In the genomic region with DNA sequence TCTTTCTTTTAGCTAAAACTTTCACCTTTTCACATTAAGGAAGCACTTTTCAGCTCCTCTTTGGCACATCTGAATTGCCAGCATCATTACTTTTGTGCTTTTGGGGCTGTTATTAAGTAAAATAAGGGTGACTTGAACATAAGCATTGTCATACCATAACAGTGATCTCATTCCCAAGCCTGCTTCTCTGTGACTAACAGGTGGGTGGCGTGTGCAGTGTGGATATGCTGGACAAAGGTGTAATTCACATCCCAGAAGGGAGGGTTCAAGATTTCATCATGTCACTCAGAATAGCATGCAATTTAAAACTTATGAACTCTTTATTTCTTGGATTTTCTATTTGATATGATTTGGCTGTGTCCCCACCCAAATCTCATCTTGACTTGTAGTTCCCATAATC, we compare ENCODE assay signal across 20 cellular contexts.
DNase-seq lines count a peak whose midpoint lies in the region; FAIRE-seq and TF ChIP-seq lines count a peak whose summit lies in the region.
"Had no signal": no experiment of that assay in that cellular context is flagged by ENCODE, and none has a peak within 500 bp of the region (broad histone marks: within the 10 kb centered on the region; RNA-seq: fewer than 3 reads in every experiment).

No MANE protein-coding gene starts in this region.

- H4K20me1 ChIP-seq in astrocyte (ENCODE audit: insufficient read depth, low read length) = no peaks in the 10 kb centered on the region
- H4K20me1 ChIP-seq in smooth muscle cell (ENCODE audit: low read depth) = no peaks in the 10 kb centered on the region

- H2AFZ ChIP-seq in astrocyte (ENCODE audit: low read depth, low read length) = no peak overlapping the region
- H2AFZ ChIP-seq in smooth muscle cell (ENCODE audit: low read depth) = no peak overlapping the region

- FAIRE-seq in astrocyte (lab: Jason Lieb, UNC) (no peak), GM12892 (lab: Jason Lieb, UNC) (no peak)
- FAIRE-seq: A204.1, G401.6, GM12891, GM18507 had no signal

- no peaks in the 10 kb centered on the region for H3K27me3 ChIP-seq in astrocyte (ENCODE audit: insufficient read depth, low read length)
- H3K27me3 ChIP-seq in smooth muscle cell (ENCODE audit: low read depth) = no peaks in the 10 kb centered on the region
- H3K27me3 ChIP-seq in Peyer's patch = no peaks in the 10 kb centered on the region
- H3K27me3 ChIP-seq: BE2C had no signal

- H3K4me3 ChIP-seq in astrocyte (ENCODE audit: insufficient read depth, low read depth, low read length) (no peak overlapping the region), smooth muscle cell (no peak overlapping the region), Peyer's patch (no peak overlapping the region)

- H3K4me2 ChIP-seq in astrocyte (ENCODE audit: low read length) (no peak overlapping the region), smooth muscle cell (no peak overlapping the region)

- H3K4me1 ChIP-seq in astrocyte (ENCODE audit: insufficient read depth, low read length) (no peaks in the 10 kb centered on the region), smooth muscle cell (ENCODE audit: low read depth) (peaks cover 3% of the 10 kb centered on the region), Peyer's patch (no peaks in the 10 kb centered on the region)
- H3K4me1 ChIP-seq: BE2C had no signal

- H3K27ac Mint-ChIP-seq in astrocyte (ENCODE audit: unreplicated experiment) = peak overlapping the region; percentile 96
- H3K27ac Mint-ChIP-seq: CD4-positive, CD25-positive, alpha-beta regulatory T cell; CD8-positive, alpha-beta memory T cell had no signal

- no peak overlapping the region for H3K4me3 Mint-ChIP-seq in astrocyte (ENCODE audit: unreplicated experiment)
- H3K4me3 Mint-ChIP-seq: CD4-positive, CD25-positive, alpha-beta regulatory T cell; CD8-positive, alpha-beta memory T cell had no signal

- 59% methylated on average over 1 of the region's 1 CpG for WGBS in smooth muscle cell (ENCODE audit: low lambda C conversion rate)

- H3K9ac ChIP-seq in astrocyte (ENCODE audit: low read length) (no peak overlapping the region), smooth muscle cell (ENCODE audit: low read depth) (peak overlapping the region; percentile 56)

- H3K79me2 ChIP-seq in astrocyte (ENCODE audit: insufficient read depth, low read length) (no peaks in the 10 kb centered on the region), smooth muscle cell (ENCODE audit: low read depth) (no peaks in the 10 kb centered on the region)

- H3K36me3 ChIP-seq in astrocyte (ENCODE audit: insufficient read depth, low read length) (no peaks in the 10 kb centered on the region), smooth muscle cell (ENCODE audit: low read depth) (no peaks in the 10 kb centered on the region), Peyer's patch (no peaks in the 10 kb centered on the region)
- H3K36me3 ChIP-seq: BE2C had no signal

- DNase-seq in HT1080 (ENCODE audit: low read depth) (peak; percentile 18), astrocyte (ENCODE audit: low read depth) (no peak), epithelial cell of prostate (ENCODE audit: low read depth, low spot score) (no peak), smooth muscle cell (lab: John Stamatoyannopoulos, UW; ENCODE audit: unreplicated experiment) (no peak), cortex of kidney (lab: John Stamatoyannopoulos, UW) (no peak), GM12892 (ENCODE audit: insufficient read length) (no peak), Peyer's patch (no peak)
- DNase-seq: ACHN; BE2C; C1 segment of cervical spinal cord; CD4-positive, CD25-positive, alpha-beta regulatory T cell; CD8-positive, alpha-beta memory T cell; COR-L47; DMS 273 treated with DMSO at 0.1 percent for 48 hours; GOT3; H7 had no signal

- H3K9me3 ChIP-seq in astrocyte (ENCODE audit: insufficient read depth, low read depth, low read length) (no peaks in the 10 kb centered on the region), smooth muscle cell (replicated peaks; ENCODE audit: low read depth) (no peaks in the 10 kb centered on the region), Peyer's patch (no peaks in the 10 kb centered on the region)
- H3K9me3 ChIP-seq: BE2C had no signal

- H3K27me3 Mint-ChIP-seq in astrocyte (ENCODE audit: low read depth, unreplicated experiment) = no peaks in the 10 kb centered on the region
- H3K27me3 Mint-ChIP-seq: CD8-positive, alpha-beta memory T cell had no signal

- no peaks in the 10 kb centered on the region for H3K9me3 Mint-ChIP-seq in astrocyte (ENCODE audit: unreplicated experiment)

- no peak for TF ChIP-seq CTCF in astrocyte (IDR thresholded peaks at IDR 0.05; ENCODE audit: insufficient read depth, low read depth, low read length)
- TF ChIP-seq CTCF in smooth muscle cell (IDR thresholded peaks at IDR 0.05; ENCODE audit: borderline replicate concordance, insufficient read depth, poor library complexity, severe bottlenecking) = no peak
- no peak for TF ChIP-seq CTCF in Peyer's patch (IDR thresholded peaks at IDR 0.05)

- H3K36me3 Mint-ChIP-seq in astrocyte (ENCODE audit: low read depth, unreplicated experiment) = no peaks in the 10 kb centered on the region
- H3K36me3 Mint-ChIP-seq: CD4-positive, CD25-positive, alpha-beta regulatory T cell; CD8-positive, alpha-beta memory T cell had no signal

- TF ChIP-seq POLR2A in GM12892 (IDR thresholded peaks at IDR 0.05; ENCODE audit: low read depth, low read length) (no peak), Peyer's patch (IDR thresholded peaks at IDR 0.05) (no peak)

- H3K27ac ChIP-seq in astrocyte (ENCODE audit: low read depth, low read length) (no peak overlapping the region), epithelial cell of prostate (peak overlapping the region; percentile 76), smooth muscle cell (ENCODE audit: low read depth) (peak overlapping the region; percentile 83), Peyer's patch (no peak overlapping the region)

- no peaks in the 10 kb centered on the region for H3F3A ChIP-seq in smooth muscle cell (ENCODE audit: low read depth)

- peaks cover 34% of the 10 kb centered on the region for H3K4me1 Mint-ChIP-seq in astrocyte (ENCODE audit: low read depth, unreplicated experiment)
- H3K4me1 Mint-ChIP-seq: CD8-positive, alpha-beta memory T cell had no signal

Comparison
In these comparisons a context has a peak if more than half of its experiments do, and no peak if none do; other contexts are left out.
1. H3K27ac ChIP-seq: peak in epithelial cell of prostate (single experiment) and smooth muscle cell (single experiment); none in astrocyte (single experiment) and Peyer's patch (0 of 4).